ENCODE assay signal across 1 cellular context in genomic region chr4:118278473-118279274, GRCh38.
TF ChIP-seq lines count a peak whose summit lies in the region.

No MANE protein-coding gene starts in this region.

TF ChIP-seq in HepG2, 621 proteins besides CTCF, POLR2A, EP300 and RAD21 (continued from another document and continues in another):
- TF ChIP-seq ZNF547 (CRISPR knock-in tag; IDR thresholded peaks at IDR 0.05) (peak; percentile 58; the same call in 1 of the 2 replicates), FUBP1 (CRISPR knock-in tag; IDR thresholded peaks at IDR 0.05; ENCODE audit: borderline replicate concordance) (no peak), SMARCC2 (IDR thresholded peaks at IDR 0.05) (no peak), ZSCAN25 (CRISPR knock-in tag; IDR thresholded peaks at IDR 0.05) (no peak), ZNF274 (CRISPR knock-in tag; IDR thresholded peaks at IDR 0.05) (0 out of 2 replicates have a peak, but pooled peaks have one; percentile 18), CEBPG (CRISPR knock-in tag; IDR thresholded peaks at IDR 0.05) (peak; percentile 3), TERF1 (CRISPR knock-in tag; IDR thresholded peaks at IDR 0.05) (no peak), SRY (CRISPR knock-in tag; IDR thresholded peaks at IDR 0.05) (0 out of 2 replicates have a peak, but pooled peaks have one; percentile 20), HMGXB3 (CRISPR knock-in tag; IDR thresholded peaks at IDR 0.05; ENCODE audit: borderline replicate concordance) (peak; percentile 79), ZNF513 (CRISPR knock-in tag; conservative IDR thresholded peaks at IDR 0.05) (no peak), ZNF292 (CRISPR knock-in tag; IDR thresholded peaks at IDR 0.05; ENCODE audit: borderline replicate concordance, low read depth) (no peak), SP140L (CRISPR knock-in tag; IDR thresholded peaks at IDR 0.05; ENCODE audit: borderline replicate concordance) (peak; percentile 80; the same call in 1 of the 2 replicates), NCOR1 (IDR thresholded peaks at IDR 0.05; ENCODE audit: borderline replicate concordance, low read length) (0 out of 2 replicates have a peak, but pooled peaks have one; percentile 36), ETV5 (CRISPR knock-in tag; IDR thresholded peaks at IDR 0.05; ENCODE audit: borderline replicate concordance) (peak; percentile 53; the same call in 1 of the 2 replicates), NR2F1 (CRISPR knock-in tag; IDR thresholded peaks at IDR 0.05) (peak; percentile 26 to 45; a peak in 2 of 4 replicates), MXD4 (CRISPR knock-in tag; IDR thresholded peaks at IDR 0.05) (peak; percentile 92), ZNF598 (CRISPR knock-in tag; IDR thresholded peaks at IDR 0.05; ENCODE audit: borderline replicate concordance) (peak; percentile 14; the same call in 1 of the 2 replicates), ARNT2 (CRISPR knock-in tag; IDR thresholded peaks at IDR 0.05; ENCODE audit: low read depth) (peak; percentile 79), ZNF788 (CRISPR knock-in tag; IDR thresholded peaks at IDR 0.05; ENCODE audit: borderline replicate concordance) (no peak), TEAD2 (CRISPR knock-in tag; IDR thresholded peaks at IDR 0.05) (peak; percentile 80; the same call in 1 of the 2 replicates), TP53 (CRISPR knock-in tag; conservative IDR thresholded peaks at IDR 0.05) (peak; percentile 68; the same call in 1 of the 2 replicates), NCOA5 (CRISPR knock-in tag; IDR thresholded peaks at IDR 0.05) (no peak), SNAI1 (CRISPR knock-in tag; IDR thresholded peaks at IDR 0.05; ENCODE audit: borderline replicate concordance) (peak; percentile 94), ZNF616 (CRISPR knock-in tag; IDR thresholded peaks at IDR 0.05; ENCODE audit: low read depth) (no peak), TCF12 (IDR thresholded peaks at IDR 0.05) (no peak), TCF12 (CRISPR knock-in tag; IDR thresholded peaks at IDR 0.05) (no peak; the same call in none of the 2 replicates), ZNF512 (CRISPR knock-in tag; IDR thresholded peaks at IDR 0.05) (no peak), ZBTB37 (CRISPR knock-in tag; IDR thresholded peaks at IDR 0.05) (peak; percentile 65; the same call in 1 of the 2 replicates), MAFF (IDR thresholded peaks at IDR 0.05; ENCODE audit: low read depth, low read length) (no peak), CREB3 (CRISPR knock-in tag; IDR thresholded peaks at IDR 0.05) (peak; percentile 93; the same call in 1 of the 2 replicates), ZNF556 (CRISPR knock-in tag; IDR thresholded peaks at IDR 0.05; ENCODE audit: borderline replicate concordance) (peak; percentile 51; the same call in 1 of the 2 replicates), SRSF1 (optimal IDR thresholded peaks at IDR 0.05; ENCODE audit: low read depth, low read length) (peak; percentile 42), GRHL1 (CRISPR knock-in tag; conservative IDR thresholded peaks at IDR 0.05) (no peak), XRCC5 (optimal IDR thresholded peaks at IDR 0.05; ENCODE audit: low read length) (peak; percentile 13), THRA (CRISPR knock-in tag; IDR thresholded peaks at IDR 0.05; ENCODE audit: borderline replicate concordance) (peak; percentile 58), NAIF1 (CRISPR knock-in tag; IDR thresholded peaks at IDR 0.05; ENCODE audit: borderline replicate concordance) (peak; percentile 88), NR2F6 (IDR thresholded peaks at IDR 0.05) (peak; percentile 31; the same call in 1 of the 2 replicates), NR2F6 (CRISPR knock-in tag; IDR thresholded peaks at IDR 0.05) (peak; percentile 47), HNRNPLL (IDR thresholded peaks at IDR 0.05; ENCODE audit: low read depth, low read length, poor library complexity, severe bottlenecking) (peak; percentile 75), TCF7L2 (IDR thresholded peaks at IDR 0.05; ENCODE audit: low read depth, low read length) (no peak), ZBTB42 (CRISPR knock-in tag; IDR thresholded peaks at IDR 0.05) (no peak), MTA1 (CRISPR knock-in tag; IDR thresholded peaks at IDR 0.05; ENCODE audit: borderline replicate concordance) (peak; percentile 55; the same call in 1 of the 2 replicates), ZC3H13 (CRISPR knock-in tag; IDR thresholded peaks at IDR 0.05) (peak; percentile 43; the same call in 1 of the 2 replicates), RFX5 (IDR thresholded peaks at IDR 0.05; ENCODE audit: low read depth, low read length) (no peak), ZEB1 (IDR thresholded peaks at IDR 0.05; ENCODE audit: insufficient replicate concordance, low read depth) (no peak), ZNF740 (CRISPR knock-in tag; IDR thresholded peaks at IDR 0.05) (no peak; the same call in 1 of the 2 replicates), SMC3 (IDR thresholded peaks at IDR 0.05; ENCODE audit: low read length) (no peak), NKX3-1 (CRISPR knock-in tag; IDR thresholded peaks at IDR 0.05) (peak; percentile 90), GABPB1 (CRISPR knock-in tag; IDR thresholded peaks at IDR 0.05) (peak; percentile 92), ZFP36L2 (CRISPR knock-in tag; IDR thresholded peaks at IDR 0.05) (0 out of 2 replicates have a peak, but pooled peaks have one; percentile 32), ZNF224 (CRISPR knock-in tag; IDR thresholded peaks at IDR 0.05) (0 out of 2 replicates have a peak, but pooled peaks have one; percentile 24), GTF2F1 (IDR thresholded peaks at IDR 0.05; ENCODE audit: low read length) (peak; percentile 90)
